40 cellular contexts compared by ENCODE assay signal in the genomic region with DNA sequence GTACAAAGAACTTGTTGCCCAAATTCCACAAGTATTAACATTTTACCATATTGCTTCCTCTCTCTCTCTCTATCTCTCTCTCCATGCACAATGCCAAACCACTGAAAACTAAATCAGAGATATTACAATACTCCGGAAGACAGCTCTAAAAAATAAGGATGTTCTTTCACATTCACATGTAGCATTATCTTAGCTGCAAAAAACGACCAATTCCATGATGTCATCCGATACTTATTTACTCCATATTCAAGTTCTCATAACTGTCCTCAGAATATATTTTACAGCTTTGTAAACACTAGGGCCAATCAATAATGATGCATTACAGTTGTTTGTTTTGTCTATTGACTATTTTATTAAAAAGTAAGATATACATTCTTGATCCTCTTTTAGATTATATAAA. TPM values are rescaled to one million over a fixed set of nuclear protein-coding genes. Genes with fewer than 3 reads are reported as not detected.
"Had no signal": no experiment of that assay in that cellular context is flagged by ENCODE, and none has a peak within 500 bp of the region (broad histone marks: within the 10 kb centered on the region; RNA-seq: fewer than 3 reads in every experiment).

No MANE protein-coding gene starts in this region.

- DNase-seq: activated B cell treated with CpG ODN at 0.5 μM for 24 hours; activated CD4-positive, alpha-beta memory T cell treated with anti-CD3 and anti-CD28 coated beads for 36 hours; activated CD4-positive, alpha-beta T cell treated with anti-CD3 and anti-CD28 coated beads for 4 hours; activated CD4-positive, alpha-beta T cell treated with anti-CD3 and anti-CD28 coated beads, Interleukin-2, amount 10 ng/mL, durations not matched to agents 24 days and 14 days; activated CD4-positive, alpha-beta T cell treated with anti-CD3 and anti-CD28 coated beads, Interleukin-2, amount 50 U/mL, for 1 hour; activated CD4-positive, alpha-beta T cell treated with anti-CD3 and anti-CD28 coated beads, Interleukin-2, amount 50 U/mL, for 4 hours; activated CD4-positive, CD25-positive, alpha-beta regulatory T cell treated with anti-CD3 and anti-CD28 coated beads, Interleukin-2, amount 50 U/mL, for 72 hours; activated CD8-positive, alpha-beta memory T cell treated with anti-CD3 and anti-CD28 coated beads, Interleukin-2, amount 50 U/mL, for 4 hours; activated CD8-positive, alpha-beta T cell treated with anti-CD3 and anti-CD28 coated beads for 36 hours; activated effector memory CD4-positive, alpha-beta T cell treated with Interleukin-2 at 50 U/mL for 16 hours; activated gamma-delta T cell; activated naive CD4-positive, alpha-beta T cell treated with anti-CD3 and anti-CD28 coated beads, Interleukin-2, amount 10 ng/mL, durations not matched to agents 7 days and 5 days; activated naive CD4-positive, alpha-beta T cell treated with Interleukin-2 at 50 U/mL for 16 hours; activated naive CD8-positive, alpha-beta T cell treated with anti-CD3 and anti-CD28 coated beads, Interleukin-2, amount 10 ng/mL, durations not matched to agents 7 days and 5 days; activated naive CD8-positive, alpha-beta T cell treated with anti-CD3 and anti-CD28 coated beads, Interleukin-2, amount 50 U/mL, for 24 hours; activated T-cell treated with anti-CD3 and anti-CD28 coated beads for 4 hours; activated T-cell treated with anti-CD3 and anti-CD28 coated beads, Interleukin-2, amount 50 U/mL, for 1 hour; activated T-cell treated with anti-CD3 and anti-CD28 coated beads, Interleukin-2, amount 50 U/mL, for 4 hours; activated T-cell treated with anti-CD3 and anti-CD28 coated beads, Interleukin-2, amount 50 U/mL, for 72 hours; amygdala; anterior cingulate cortex; caudate nucleus; cerebellar nuclear complex; T-helper 1 cell; T-helper 2 cell; T-helper 9 cell had no signal

- FAIRE-seq: bronchial epithelial cell, TTC549 had no signal

- H3K4me3 Mint-ChIP-seq: activated B cell treated with CpG ODN at 0.5 μM for 24 hours; activated CD4-positive, alpha-beta memory T cell treated with anti-CD3 and anti-CD28 coated beads for 36 hours; activated CD4-positive, alpha-beta T cell treated with anti-CD3 and anti-CD28 coated beads, Interleukin-2, amount 10 ng/mL, durations not matched to agents 24 days and 14 days; activated CD8-positive, alpha-beta T cell treated with anti-CD3 and anti-CD28 coated beads for 36 hours; activated naive CD4-positive, alpha-beta T cell treated with anti-CD3 and anti-CD28 coated beads, Interleukin-2, amount 10 ng/mL, durations not matched to agents 7 days and 5 days; activated naive CD4-positive, alpha-beta T cell treated with anti-CD3 and anti-CD28 coated beads, Interleukin-2, amount 50 U/mL, for 24 hours; activated naive CD8-positive, alpha-beta T cell; activated naive CD8-positive, alpha-beta T cell treated with anti-CD3 and anti-CD28 coated beads, Interleukin-2, amount 10 ng/mL, durations not matched to agents 7 days and 5 days; activated naive CD8-positive, alpha-beta T cell treated with anti-CD3 and anti-CD28 coated beads, Interleukin-2, amount 50 U/mL, for 24 hours; activated T-cell treated with anti-CD3 and anti-CD28 coated beads, Interleukin-2, amount 50 U/mL, for 4 hours; activated T-cell treated with anti-CD3 and anti-CD28 coated beads, Interleukin-2, amount 50 U/mL, for 72 hours; brain; central memory CD8-positive, alpha-beta T cell; T-helper 1 cell treated with Interleukin-12 subunit alpha and Interleukin-12 subunit beta and Interleukin-4 antibody, amounts not matched to agents 30 μg/mL and 1 μg/mL, for 36 hours; T-helper 2 cell treated with Interferon-gamma antibody and Interleukin-4, amounts not matched to agents 5 μg/mL and 100 μg/mL, for 36 hours had no signal

- H3K4me3 ChIP-seq: ascending aorta, cardiac muscle cell had no signal

- H3K27me3 ChIP-seq: ascending aorta, cardiac muscle cell had no signal

- H3K36me3 Mint-ChIP-seq: activated CD4-positive, alpha-beta memory T cell treated with anti-CD3 and anti-CD28 coated beads for 36 hours; activated naive CD4-positive, alpha-beta T cell treated with anti-CD3 and anti-CD28 coated beads, Interleukin-2, amount 10 ng/mL, durations not matched to agents 7 days and 5 days; activated naive CD4-positive, alpha-beta T cell treated with anti-CD3 and anti-CD28 coated beads, Interleukin-2, amount 50 U/mL, for 24 hours; activated naive CD8-positive, alpha-beta T cell; activated naive CD8-positive, alpha-beta T cell treated with anti-CD3 and anti-CD28 coated beads, Interleukin-2, amount 10 ng/mL, durations not matched to agents 7 days and 5 days; brain had no signal

- H3K27ac ChIP-seq: ascending aorta, cardiac muscle cell, VCaP had no signal

- H3K36me3 ChIP-seq: ascending aorta, cardiac muscle cell had no signal

- ATAC-seq: activated CD8-positive, alpha-beta T cell treated with anti-CD3 and anti-CD28 coated beads for 36 hours; activated naive CD8-positive, alpha-beta T cell treated with anti-CD3 and anti-CD28 coated beads, Interleukin-2, amount 50 U/mL, for 24 hours; activated T-cell treated with anti-CD3 and anti-CD28 coated beads, Interleukin-2, amount 50 U/mL, for 4 hours; activated T-cell treated with anti-CD3 and anti-CD28 coated beads, Interleukin-2, amount 50 U/mL, for 72 hours had no signal

- H3K27me3 Mint-ChIP-seq: activated CD4-positive, alpha-beta memory T cell treated with anti-CD3 and anti-CD28 coated beads for 36 hours; activated CD8-positive, alpha-beta T cell treated with anti-CD3 and anti-CD28 coated beads for 36 hours; activated naive CD4-positive, alpha-beta T cell treated with anti-CD3 and anti-CD28 coated beads, Interleukin-2, amount 10 ng/mL, durations not matched to agents 7 days and 5 days; activated naive CD8-positive, alpha-beta T cell had no signal

- H3K27ac Mint-ChIP-seq: activated B cell treated with CpG ODN at 0.5 μM for 24 hours; activated CD4-positive, alpha-beta memory T cell treated with anti-CD3 and anti-CD28 coated beads for 36 hours; activated CD4-positive, alpha-beta T cell treated with anti-CD3 and anti-CD28 coated beads, Interleukin-2, amount 10 ng/mL, durations not matched to agents 24 days and 14 days; activated CD8-positive, alpha-beta T cell treated with anti-CD3 and anti-CD28 coated beads for 36 hours; activated naive CD4-positive, alpha-beta T cell treated with anti-CD3 and anti-CD28 coated beads, Interleukin-2, amount 10 ng/mL, durations not matched to agents 7 days and 5 days; activated naive CD4-positive, alpha-beta T cell treated with anti-CD3 and anti-CD28 coated beads, Interleukin-2, amount 50 U/mL, for 24 hours; activated naive CD8-positive, alpha-beta T cell; activated naive CD8-positive, alpha-beta T cell treated with anti-CD3 and anti-CD28 coated beads, Interleukin-2, amount 10 ng/mL, durations not matched to agents 7 days and 5 days; activated naive CD8-positive, alpha-beta T cell treated with anti-CD3 and anti-CD28 coated beads, Interleukin-2, amount 50 U/mL, for 24 hours; activated T-cell treated with anti-CD3 and anti-CD28 coated beads, Interleukin-2, amount 50 U/mL, for 72 hours; activated T-helper 2 cell treated with anti-CD3 and anti-CD28 coated beads, Interferon-gamma antibody, Interleukin-2, Interleukin-4, amounts not matched to agents 10 μg/mL and 5 μg/mL and 100 μg/mL, durations not matched to agents 14 hours and 24 hours and 36 hours; brain; T-helper 1 cell treated with Interleukin-12 subunit alpha and Interleukin-12 subunit beta and Interleukin-4 antibody, amounts not matched to agents 30 μg/mL and 1 μg/mL, for 36 hours; T-helper 2 cell treated with Interferon-gamma antibody and Interleukin-4, amounts not matched to agents 5 μg/mL and 100 μg/mL, for 36 hours had no signal

- H3K4me1 Mint-ChIP-seq: activated B cell treated with CpG ODN at 0.5 μM for 24 hours; activated CD4-positive, alpha-beta T cell treated with anti-CD3 and anti-CD28 coated beads, Interleukin-2, amount 10 ng/mL, durations not matched to agents 24 days and 14 days; activated naive CD4-positive, alpha-beta T cell treated with anti-CD3 and anti-CD28 coated beads, Interleukin-2, amount 10 ng/mL, durations not matched to agents 7 days and 5 days; activated naive CD4-positive, alpha-beta T cell treated with anti-CD3 and anti-CD28 coated beads, Interleukin-2, amount 50 U/mL, for 24 hours; activated naive CD8-positive, alpha-beta T cell treated with anti-CD3 and anti-CD28 coated beads, Interleukin-2, amount 10 ng/mL, durations not matched to agents 7 days and 5 days; activated naive CD8-positive, alpha-beta T cell treated with anti-CD3 and anti-CD28 coated beads, Interleukin-2, amount 50 U/mL, for 24 hours; central memory CD8-positive, alpha-beta T cell had no signal

- H3K4me1 ChIP-seq: ascending aorta had no signal

- H3K9me3 Mint-ChIP-seq: activated CD4-positive, alpha-beta memory T cell treated with anti-CD3 and anti-CD28 coated beads for 36 hours; activated CD4-positive, alpha-beta T cell treated with anti-CD3 and anti-CD28 coated beads, Interleukin-2, amount 10 ng/mL, durations not matched to agents 24 days and 14 days; activated CD8-positive, alpha-beta T cell treated with anti-CD3 and anti-CD28 coated beads for 36 hours; activated naive CD4-positive, alpha-beta T cell treated with anti-CD3 and anti-CD28 coated beads, Interleukin-2, amount 10 ng/mL, durations not matched to agents 7 days and 5 days; activated T-helper 2 cell treated with anti-CD3 and anti-CD28 coated beads, Interferon-gamma antibody, Interleukin-2, Interleukin-4, amounts not matched to agents 10 μg/mL and 5 μg/mL and 100 μg/mL, durations not matched to agents 14 hours and 24 hours and 36 hours; central memory CD8-positive, alpha-beta T cell; T-helper 1 cell treated with Interleukin-12 subunit alpha and Interleukin-12 subunit beta and Interleukin-4 antibody, amounts not matched to agents 30 μg/mL and 1 μg/mL, for 36 hours; T-helper 2 cell treated with Interferon-gamma antibody and Interleukin-4, amounts not matched to agents 5 μg/mL and 100 μg/mL, for 36 hours had no signal

RNA-seq across cellular contexts. Expression of a gene that starts 7.7 kb away (rescaled TPM):
- total RNA-seq: activated B cell treated with CpG ODN at 0.5 μM for 24 hours; activated CD4-positive, alpha-beta memory T cell treated with anti-CD3 and anti-CD28 coated beads for 36 hours; activated CD4-positive, alpha-beta T cell treated with anti-CD3 and anti-CD28 coated beads, Interleukin-2, amount 10 ng/mL, durations not matched to agents 24 days and 14 days; activated CD8-positive, alpha-beta memory T cell treated with anti-CD3 and anti-CD28 coated beads for 36 hours; activated CD8-positive, alpha-beta T cell treated with anti-CD3 and anti-CD28 coated beads for 36 hours; activated naive CD8-positive, alpha-beta T cell treated with anti-CD3 and anti-CD28 coated beads, Interleukin-2, amount 10 ng/mL, durations not matched to agents 7 days and 5 days; activated T-cell treated with anti-CD3 and anti-CD28 coated beads, Interleukin-2, amount 50 U/mL, for 4 hours; activated T-cell treated with anti-CD3 and anti-CD28 coated beads, Interleukin-2, amount 50 U/mL, for 72 hours; activated T-helper 2 cell treated with anti-CD3 and anti-CD28 coated beads, Interferon-gamma antibody, Interleukin-2, Interleukin-4, amounts not matched to agents 10 μg/mL and 5 μg/mL and 100 μg/mL, durations not matched to agents 14 hours and 24 hours and 36 hours; ascending aorta; bronchial epithelial cell; cardiac muscle cell; chondrocyte had no signal
- polyA plus RNA-seq: cardiac muscle cell had no signal
